Comparison of ENCODE assay signal across 20 cellular contexts in the genomic region with DNA sequence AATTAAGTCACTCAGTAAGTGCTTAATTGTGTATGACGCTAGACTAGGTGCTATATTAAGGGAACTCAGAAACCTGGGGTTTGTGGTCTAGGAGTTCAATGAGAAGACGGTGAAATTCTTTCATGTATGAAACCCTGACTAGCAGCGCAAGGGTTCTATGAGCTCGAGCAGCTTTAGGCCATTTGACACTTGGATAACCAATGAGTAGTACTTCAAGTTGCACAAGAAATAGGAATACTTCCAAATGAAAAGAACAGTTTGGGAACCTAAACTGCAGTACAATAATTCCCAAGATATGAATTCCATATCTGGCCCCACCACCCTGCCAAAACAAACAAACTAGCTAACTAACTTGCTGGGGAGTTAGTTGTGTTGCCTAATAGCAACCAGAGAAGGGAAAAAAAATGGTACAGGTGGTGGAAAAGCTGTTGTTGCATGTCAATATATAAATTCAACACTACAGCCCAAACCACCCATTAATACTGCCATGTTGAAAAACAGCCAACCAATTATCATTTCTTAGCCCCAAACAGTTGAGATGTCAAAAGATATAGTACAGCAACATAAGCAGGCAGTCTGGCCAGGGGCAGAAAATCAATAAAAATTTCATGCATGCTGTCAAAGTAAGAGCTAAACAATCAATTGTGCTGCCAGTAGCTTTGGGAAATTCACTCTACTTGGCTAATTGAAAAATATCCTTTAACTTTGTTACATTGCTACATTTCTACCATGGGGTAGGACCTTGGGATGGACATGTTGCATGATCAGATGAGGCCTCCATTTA. TPM values are rescaled to one million over a fixed set of nuclear protein-coding genes. Genes with fewer than 3 reads are reported as not detected.
A peak's percentile ranks its signal among the peaks of the same experiment; 100 is the strongest.
DNase-seq lines count a peak whose midpoint lies in the region; ATAC-seq and TF ChIP-seq lines count a peak whose summit lies in the region.
"Had no signal": no experiment of that assay in that cellular context is flagged by ENCODE, and none has a peak within 500 bp of the region (broad histone marks: within the 10 kb centered on the region; RNA-seq: fewer than 3 reads in every experiment).

No MANE protein-coding gene starts in this region.

- H3K27ac ChIP-seq in coronary artery: no peak overlapping the region
- H3K27ac ChIP-seq: A549, C4-2B, epithelial cell of prostate, SJSA1 had no signal

- H3K4me3 ChIP-seq in AG10803 (ENCODE audit: low read length) (no peak overlapping the region), MG63 (no peak overlapping the region), fibroblast of villous mesenchyme (ENCODE audit: low read depth, low read length) (no peak overlapping the region), coronary artery (no peak overlapping the region)
- H3K4me3 ChIP-seq: A549, SJSA1 had no signal

- no peaks in the 10 kb centered on the region for H3K27me3 ChIP-seq in MG63
- H3K27me3 ChIP-seq: SJSA1 had no signal

- peak; percentile 22 for DNase-seq in AG10803 (ENCODE audit: low read depth)
- DNase-seq in HCEC 1CT: peak; percentile 3
- DNase-seq in MG63: peak; percentile 2
- peak; percentile 9 for DNase-seq in fibroblast of villous mesenchyme (ENCODE audit: low read depth)
- DNase-seq in coronary artery (ENCODE audit: low spot score): no peak
- DNase-seq in activated CD4-positive, alpha-beta T cell treated with anti-CD3 and anti-CD28 coated beads, Interleukin-2, amount 50 U/mL, for 48 hours: no peak
- no peak for DNase-seq in NCI-H2227 (lab: John Stamatoyannopoulos, UW; ENCODE audit: unreplicated experiment)
- DNase-seq: activated B cell treated with CpG ODN at 0.5 μM for 24 hours, anterior cingulate cortex, cortex of kidney, DMS53, H7, Karpas-422, NCI-H446 treated with DMSO at 0.1 percent for 48 hours had no signal

- H3K36me3 ChIP-seq in MG63: no peaks in the 10 kb centered on the region; the same call in 1 of the 2 replicates

- no peaks in the 10 kb centered on the region for H3K9me3 ChIP-seq in MG63
- H3K9me3 ChIP-seq: A549, SJSA1 had no signal

- TF ChIP-seq CTCF in AG10803 (conservative IDR thresholded peaks at IDR 0.05; ENCODE audit: low read length) (no peak), fibroblast of villous mesenchyme (IDR thresholded peaks at IDR 0.05; ENCODE audit: insufficient read depth, low read depth, low read length) (no peak), coronary artery (IDR thresholded peaks at IDR 0.05) (no peak)

- no peak for ATAC-seq in HG03342 (IDR thresholded peaks at IDR 0.05; ENCODE audit: unreplicated experiment)
- ATAC-seq: A549 had no signal

RNA-seq across cellular contexts. Expression of a gene that starts 54.6 kb away (rescaled TPM):
- not detected in 2 replicates for total RNA-seq in MG63 (2014; rRNA removed; shearing (Covaris generic); ENCODE audit: low replicate concordance)
- total RNA-seq in fibroblast of villous mesenchyme: under 0.01 TPM in 2 replicates
- total RNA-seq: mesothelial cell of epicardium had no signal

Comparison
In these comparisons a context has a peak if more than half of its experiments do, and no peak if none do; other contexts are left out.
1. DNase-seq: peak in AG10803 (single experiment), HCEC 1CT (single experiment), MG63 (single experiment) and fibroblast of villous mesenchyme (single experiment); none in coronary artery (single experiment), activated CD4-positive, alpha-beta T cell treated with anti-CD3 and anti-CD28 coated beads, Interleukin-2, amount 50 U/mL, for 48 hours (0 of 2) and NCI-H2227 (single experiment).